In genomic region chr17:59899099-59899498, GRCh38 we compare ENCODE assay signal across 15 cellular contexts. TPM values are rescaled to one million over a fixed set of nuclear protein-coding genes. Genes with fewer than 3 reads are reported as not detected.
DNase-seq lines count a peak whose midpoint lies in the region; ATAC-seq and TF ChIP-seq lines count a peak whose summit lies in the region.
"Had no signal": no experiment of that assay in that cellular context is flagged by ENCODE, and none has a peak within 500 bp of the region (broad histone marks: within the 10 kb centered on the region; RNA-seq: fewer than 3 reads in every experiment).

No MANE protein-coding gene starts in this region.

- H3K4me1 ChIP-seq in mammary epithelial cell (ENCODE audit: insufficient read depth, low read length), result peaks cover 3% of the 10 kb centered on the region
- H3K4me1 ChIP-seq in OCI-LY3 (ENCODE audit: low read length), result peaks cover 4% of the 10 kb centered on the region
- H3K4me1 ChIP-seq in upper lobe of left lung, result peaks cover 8 to 35% (median 14%) of the 10 kb centered on the region in 4 donors
- H3K4me1 ChIP-seq: parathyroid adenoma had no signal

- peaks cover 23% of the 10 kb centered on the region for H3K36me3 Mint-ChIP-seq in MCF 10A (ENCODE audit: insufficient read depth, unreplicated experiment)
- H3K36me3 Mint-ChIP-seq: immature natural killer cell had no signal

- H3K27ac Mint-ChIP-seq in MCF 10A (ENCODE audit: low read depth, unreplicated experiment), result no peak overlapping the region

- H3K27ac ChIP-seq in mammary epithelial cell (ENCODE audit: insufficient read depth, low read depth, low read length) (no peak overlapping the region), OCI-LY3 (ENCODE audit: low read length) (no peak overlapping the region), upper lobe of left lung (no peak overlapping the region)
- H3K27ac ChIP-seq: epithelial cell of prostate, parathyroid adenoma had no signal

- H3K4me2 ChIP-seq in mammary epithelial cell (ENCODE audit: insufficient read depth, low read depth, low read length), result no peak overlapping the region
- H3K4me2 ChIP-seq in OCI-LY3 (ENCODE audit: low read length), result no peak overlapping the region

- TF ChIP-seq CTCF in MCF 10A (IDR thresholded peaks at IDR 0.05; ENCODE audit: unreplicated experiment) (no peak), mammary epithelial cell (conservative IDR thresholded peaks at IDR 0.05 in 1 of 2, IDR thresholded peaks at IDR 0.05 in 1 of 2; ENCODE audit: extremely low read depth in 1 of 2, insufficient read depth in 1 of 2, low read depth in 1 of 2, low read length in 2 of 2) (no peak), OCI-LY3 (IDR thresholded peaks at IDR 0.05; ENCODE audit: low read depth, low read length) (peak; percentile 24; the same call in 1 of the 2 replicates), fibroblast of the aortic adventitia (IDR thresholded peaks at IDR 0.05; ENCODE audit: insufficient read depth, low read length) (peak; percentile 67), upper lobe of left lung (IDR thresholded peaks at IDR 0.05) (peak in 1 of 6 experiments; percentile 34)

- H3K27me3 Mint-ChIP-seq in MCF 10A (ENCODE audit: insufficient read depth, unreplicated experiment), result no peaks in the 10 kb centered on the region
- H3K27me3 Mint-ChIP-seq: CD8-positive, alpha-beta memory T cell had no signal

- 83% methylated on average over 5 of the region's 5 CpGs for WGBS in mammary epithelial cell (ENCODE audit: low coverage, missing lambda C conversion rate)
- 34 to 82% methylated on average over 5 of the region's 5 CpGs for WGBS in upper lobe of left lung, 2 donors

- TF ChIP-seq POLR2A in upper lobe of left lung (IDR thresholded peaks at IDR 0.05), result no peak

- DNase-seq in MCF 10A (ENCODE audit: unreplicated experiment) (peak; percentile 64), mammary epithelial cell (no peak), fibroblast of the aortic adventitia (ENCODE audit: low read depth) (peak; percentile 69), upper lobe of left lung (no peak)
- DNase-seq in activated naive CD4-positive, alpha-beta T cell treated with anti-CD3 and anti-CD28 coated beads, Interleukin-2, amount 50 U/mL, for 16 hours, result no peak
- DNase-seq in stimulated activated CD4-positive, alpha-beta T cell treated with anti-CD3 and anti-CD28 coated beads, Interleukin-12 subunit alpha, Interleukin-12 subunit beta, amount 100 ng/mL, for 4 hours, result no peak
- DNase-seq: adrenal gland, GOT3, NCI-H1694 treated with DMSO at 0.1 percent for 48 hours had no signal

- no peak overlapping the region for H3K4me3 ChIP-seq in mammary epithelial cell (replicated peaks in 1 of 3; ENCODE audit: insufficient read depth in 1 of 3, low read depth in 2 of 3, low read length in 3 of 3)
- H3K4me3 ChIP-seq in OCI-LY3 (ENCODE audit: low read length), result no peak overlapping the region
- H3K4me3 ChIP-seq in fibroblast of the aortic adventitia (ENCODE audit: low read depth, low read length), result no peak overlapping the region
- no peak overlapping the region for H3K4me3 ChIP-seq in upper lobe of left lung
- H3K4me3 ChIP-seq: adrenal gland had no signal

- CTCF ChIA-PET in MCF 10A (lab: Yijun Ruan, JAX), result interaction anchor here (0.6 to 2.9 kb wide), 5 partner anchors 15 to 146 kb away, joined by 3 to 21 read pairs (median 6); no protein-coding TSS in a partner anchor
- CTCF ChIA-PET in mammary epithelial cell (lab: Charles Lee; ENCODE audit: low non-redundant PET), result no interaction called here

- no peak overlapping the region for H3K4me3 Mint-ChIP-seq in MCF 10A (ENCODE audit: unreplicated experiment)
- H3K4me3 Mint-ChIP-seq: immature natural killer cell had no signal

- no peak for TF ChIP-seq EP300 in upper lobe of left lung (IDR thresholded peaks at IDR 0.05)

- H3K36me3 ChIP-seq in mammary epithelial cell (ENCODE audit: insufficient read depth, low read length) (no peaks in the 10 kb centered on the region), OCI-LY3 (replicated peaks; ENCODE audit: low read depth, low read length) (no peaks in the 10 kb centered on the region), upper lobe of left lung (peaks cover 0 to 4% (median 0%) of the 10 kb centered on the region in 4 donors)
- H3K36me3 ChIP-seq: adrenal gland had no signal

- in situ Hi-C loops in mammary epithelial cell (cut with MboI; ENCODE audit: low sequenced_read_pairs in 2 of 2), result no loop called here

- H3K9me3 ChIP-seq in mammary epithelial cell (replicated peaks; ENCODE audit: insufficient read depth, low read length), result no peaks in the 10 kb centered on the region
- no peaks in the 10 kb centered on the region for H3K9me3 ChIP-seq in OCI-LY3 (ENCODE audit: insufficient read depth, low read length)
- no peaks in the 10 kb centered on the region for H3K9me3 ChIP-seq in upper lobe of left lung
- H3K9me3 ChIP-seq: adrenal gland had no signal

- peaks cover 5% of the 10 kb centered on the region for H3K4me1 Mint-ChIP-seq in MCF 10A (ENCODE audit: insufficient read depth, unreplicated experiment)

- H3K79me2 ChIP-seq in mammary epithelial cell (ENCODE audit: insufficient read depth, low read length) (peaks cover 88% of the 10 kb centered on the region), OCI-LY3 (ENCODE audit: low read length) (peaks cover 96% of the 10 kb centered on the region)

- H2AFZ ChIP-seq in mammary epithelial cell (ENCODE audit: low read depth, low read length) (no peak overlapping the region), OCI-LY3 (ENCODE audit: low read depth, low read length) (no peak overlapping the region)
- H2AFZ ChIP-seq: parathyroid adenoma had no signal

- BruUV-seq in MCF 10A (replicated peaks; lab: Mats Ljungman, UMichigan) (no TSS peak), mammary epithelial cell (replicated peaks; lab: Mats Ljungman, UMichigan) (no TSS peak)

- POLR2A ChIA-PET in MCF 10A (lab: Yijun Ruan, JAX), result no interaction called here

- H3K9me3 Mint-ChIP-seq in MCF 10A (ENCODE audit: unreplicated experiment), result no peaks in the 10 kb centered on the region
- H3K9me3 Mint-ChIP-seq: CD8-positive, alpha-beta memory T cell; immature natural killer cell had no signal

- H3K9ac ChIP-seq in mammary epithelial cell (ENCODE audit: insufficient read depth, low read length) (no peak overlapping the region), OCI-LY3 (ENCODE audit: low read length) (no peak overlapping the region)
- H3K9ac ChIP-seq: parathyroid adenoma had no signal

- dilution Hi-C loops in mammary epithelial cell (cut with HindIII; ENCODE audit: low sequenced_read_pairs), result no loop called here

- intact Hi-C loops in MCF 10A (cut with micrococcal nuclease), result no loop called here
- intact Hi-C loops in mammary epithelial cell (cut with micrococcal nuclease), result no loop called here

- H4K20me1 ChIP-seq in mammary epithelial cell (ENCODE audit: insufficient read depth, low read length), result no peaks in the 10 kb centered on the region
- H4K20me1 ChIP-seq in OCI-LY3 (ENCODE audit: insufficient read depth, low read length), result peaks cover 12% of the 10 kb centered on the region

- no peaks in the 10 kb centered on the region for H3K27me3 ChIP-seq in mammary epithelial cell (ENCODE audit: insufficient read depth, low read length)
- no peaks in the 10 kb centered on the region for H3K27me3 ChIP-seq in OCI-LY3 (ENCODE audit: low read depth, low read length)
- H3K27me3 ChIP-seq in upper lobe of left lung, result no peaks in the 10 kb centered on the region
- H3K27me3 ChIP-seq: adrenal gland had no signal

- ATAC-seq in upper lobe of left lung (ENCODE audit: low FRiP score in 2 of 2), result peak; percentile 58 to 70
- no peak for ATAC-seq in HG02678 (IDR thresholded peaks at IDR 0.05; ENCODE audit: unreplicated experiment)

RNA-seq across cellular contexts. Expression of gene RPS6KB1, which starts 6.2 kb away (rescaled TPM):
- 37.4 and 48.4 TPM in 2 replicates for total RNA-seq in MCF 10A (2022)
- total RNA-seq in mammary epithelial cell, result 10 to 100 TPM; 16.8 to 28.5 TPM
- 8.2 TPM for polyA plus RNA-seq in mammary epithelial cell
- 12.8 TPM for polyA minus RNA-seq in mammary epithelial cell
- total RNA-seq in fibroblast of the aortic adventitia (ENCODE audit: low replicate concordance), result 23.2 and 23.9 TPM in 2 replicates
- 10 to 100 TPM; 13.1 to 60.8 (median 30.3) TPM for total RNA-seq in upper lobe of left lung

RNA-seq across cellular contexts. Expression of gene TUBD1, which starts 6.4 kb away (rescaled TPM):
- total RNA-seq in MCF 10A (2022) (4.4 and 5.2 TPM in 2 replicates), mammary epithelial cell (1 to 10 TPM; 4.1 to 5.8 TPM), fibroblast of the aortic adventitia (ENCODE audit: low replicate concordance) (4.0 and 6.9 TPM in 2 replicates), upper lobe of left lung (10 to 100 TPM in 1 of 6 donors, 1 to 10 TPM in 5; 3.1 to 52.4 (median 7.6) TPM)
- polyA plus RNA-seq in mammary epithelial cell, result 4.1 TPM
- not detected for polyA minus RNA-seq in mammary epithelial cell

Comparison
In these comparisons a context has a peak if more than half of its experiments do, and no peak if none do; other contexts are left out.
1. DNase-seq: peak in MCF 10A (single experiment) and fibroblast of the aortic adventitia (single experiment); none in mammary epithelial cell (single experiment), upper lobe of left lung (0 of 2), activated naive CD4-positive, alpha-beta T cell treated with anti-CD3 and anti-CD28 coated beads, Interleukin-2, amount 50 U/mL, for 16 hours (single experiment) and stimulated activated CD4-positive, alpha-beta T cell treated with anti-CD3 and anti-CD28 coated beads, Interleukin-12 subunit alpha, Interleukin-12 subunit beta, amount 100 ng/mL, for 4 hours (single experiment).
2. CTCF ChIP-seq: peak in OCI-LY3 (single experiment) and fibroblast of the aortic adventitia (single experiment); none in MCF 10A (single experiment) and mammary epithelial cell (0 of 2).